Comparison of ENCODE assay signal across 1 cellular context in genomic region chr6:167089243-167090142, GRCh38.
A peak's percentile ranks its signal among the peaks of the same experiment; 100 is the strongest.
TF ChIP-seq lines count a peak whose summit lies in the region.

No MANE protein-coding gene starts in this region.

TF ChIP-seq in GM12878, 131 proteins besides CTCF, POLR2A, EP300 and RAD21:
- peak; percentile 1; the same call in 1 of the 2 replicates for TF ChIP-seq IKZF1 (conservative IDR thresholded peaks at IDR 0.05)
- TF ChIP-seq GATAD2B (conservative IDR thresholded peaks at IDR 0.05; ENCODE audit: low read depth), result 0 out of 2 replicates have a peak, but pooled peaks have one; percentile 36
- peak; percentile 66; the same call in 1 of the 2 replicates for TF ChIP-seq GABPA (IDR thresholded peaks at IDR 0.05; ENCODE audit: low read depth)
- TF ChIP-seq PBX3 (IDR thresholded peaks at IDR 0.05; ENCODE audit: insufficient replicate concordance, low read depth, low read length), result peak; percentile 80
- TF ChIP-seq ZNF622 (IDR thresholded peaks at IDR 0.05), result no peak
- TF ChIP-seq CHD4 (IDR thresholded peaks at IDR 0.05), result no peak
- TF ChIP-seq NFXL1 (IDR thresholded peaks at IDR 0.05; ENCODE audit: borderline replicate concordance), result no peak
- peak; percentile 60; the same call in 1 of the 2 replicates for TF ChIP-seq ZNF687 (IDR thresholded peaks at IDR 0.05)
- TF ChIP-seq NR2F1 (conservative IDR thresholded peaks at IDR 0.05), result peak; percentile 39; the same call in 1 of the 2 replicates
- TF ChIP-seq CREB1 (IDR thresholded peaks at IDR 0.05; ENCODE audit: low read depth), result peak; percentile 16; the same call in 1 of the 2 replicates
- 0 out of 2 replicates have a peak, but pooled peaks have one; percentile 17 for TF ChIP-seq NR2C1 (IDR thresholded peaks at IDR 0.05)
- peak; percentile 88 for TF ChIP-seq PKNOX1 (IDR thresholded peaks at IDR 0.05)
- TF ChIP-seq ZNF207 (IDR thresholded peaks at IDR 0.05; ENCODE audit: borderline replicate concordance), result no peak
